8 cellular contexts compared by ENCODE assay signal in genomic region chr19:54430306-54431254, GRCh38. TPM values are rescaled to one million over a fixed set of nuclear protein-coding genes. Genes with fewer than 3 reads are reported as not detected.
DNase-seq lines count a peak whose midpoint lies in the region; ATAC-seq, FAIRE-seq and TF ChIP-seq lines count a peak whose summit lies in the region.

No MANE protein-coding gene starts in this region.

- H3K27ac ChIP-seq in caudate nucleus (ENCODE audit: low read depth, low read length) (peak overlapping the region; percentile 87), HepG2 (ENCODE audit: extremely low read length, insufficient read depth, low read length) (no peak overlapping the region)

- TF ChIP-seq RAD21 in HepG2 (CRISPR knock-in tag; IDR thresholded peaks at IDR 0.05) = no peak

- no peaks in the 10 kb centered on the region; a peak in 1 of 5 replicates for H3K27me3 ChIP-seq in HepG2 (ENCODE audit: control insufficient read depth in 1 of 2, insufficient read depth in 2 of 2, low read length in 2 of 2)

- no peaks in the 10 kb centered on the region for H4K20me1 ChIP-seq in HepG2 (ENCODE audit: insufficient read depth, low read length)

- H2AFZ ChIP-seq in HepG2 (ENCODE audit: low read length) = no peak overlapping the region

- in situ Hi-C loops in HepG2 (cut with HindIII; ENCODE audit: extremely low pct_ligation_motif_present, low pct_unique_long_range_greater_than_20kb) = no loop called here

- H3K4me1 ChIP-seq in HepG2 (ENCODE audit: insufficient read depth, low read length) = no peaks in the 10 kb centered on the region

- no peak overlapping the region for H3K4me3 ChIP-seq in HepG2 (replicated peaks in 1 of 3; ENCODE audit: insufficient read depth in 1 of 3, low read depth in 2 of 3, low read length in 3 of 3)

- no peaks in the 10 kb centered on the region for H3K9me3 ChIP-seq in HepG2 (ENCODE audit: low read length)

- no TSS peak for BruUV-seq in HepG2 (replicated peaks; lab: Mats Ljungman, UMichigan)

- no peak; a peak in 1 of 4 replicates for TF ChIP-seq POLR2A in HepG2 (IDR thresholded peaks at IDR 0.05; ENCODE audit: insufficient read depth in 1 of 2, low read depth in 2 of 2, low read length in 2 of 2)

- intact Hi-C loops in HepG2 (cut with micrococcal nuclease; ENCODE audit: unreplicated experiment) = no loop called here

- no peak overlapping the region for H3K9ac ChIP-seq in HepG2 (ENCODE audit: insufficient read depth, low read depth, low read length)

- WGBS in HepG2 (ENCODE audit: low lambda C conversion rate) = 77% methylated on average over 22 of the region's 43 CpGs

- peak; percentile 17 for ATAC-seq in HepG2

- H3K36me3 ChIP-seq in HepG2 (replicated peaks in 1 of 2; ENCODE audit: control insufficient read depth in 1 of 2, insufficient read depth in 2 of 2, low read length in 2 of 2) = no peaks in the 10 kb centered on the region

- CTCF ChIA-PET in HepG2 (lab: Yijun Ruan, JAX; ENCODE audit: low intra/inter-chr PET ratio, low total read pairs) = no interaction called here

- POLR2A ChIA-PET in HepG2 (lab: Yijun Ruan, JAX) = interaction anchor here (0.7 to 3.9 kb wide), 3 partner anchors 9 to 18 kb away, joined by 3 to 41 read pairs (median 3); partner anchors contain the start of gene LENG8

- no peaks in the 10 kb centered on the region for H3K79me2 ChIP-seq in HepG2 (ENCODE audit: insufficient read depth, low read length)

- peak; percentile 37 for TF ChIP-seq CTCF in HepG2 (CRISPR knock-in tag; IDR thresholded peaks at IDR 0.05)

- peak; percentile 25 to 39 for DNase-seq in activated CD4-positive, alpha-beta T cell treated with anti-CD3 and anti-CD28 coated beads for 24 hours (ENCODE audit: low read depth in 2 of 2)
- DNase-seq in activated CD4-positive, alpha-beta T cell treated with anti-CD3 and anti-CD28 coated beads for 1 hour = no peak
- DNase-seq in T follicular helper cell (ENCODE audit: low read depth) (peak; percentile 30), caudate nucleus (lab: John Stamatoyannopoulos, UW) (peak in 48 of 61 donors; percentile 14 to 82 (median 54)), HepG2 (ENCODE audit: low spot score) (no peak), NCI-H2171 treated with DMSO at 0.1 percent for 48 hours (lab: John Stamatoyannopoulos, UW) (no peak), ureter (ENCODE audit: low spot score) (no peak)
- peak; percentile 41 to 47 for DNase-seq in stimulated activated CD8-positive, alpha-beta memory T cell treated with anti-CD3 and anti-CD28 coated beads, Interleukin-2, amount 100 ng/mL, for 48 hours (ENCODE audit: low read depth in 2 of 2)

- no peak overlapping the region for H3K4me2 ChIP-seq in HepG2 (ENCODE audit: low read depth, low read length)

- FAIRE-seq in HepG2 (lab: Jason Lieb, UNC) = no peak

- no peak for TF ChIP-seq EP300 in HepG2 (IDR thresholded peaks at IDR 0.05; ENCODE audit: low read depth in 2 of 2, low read length in 2 of 2)
- no peak for TF ChIP-seq EP300 in HepG2 (CRISPR knock-in tag; IDR thresholded peaks at IDR 0.05; ENCODE audit: borderline replicate concordance)

RNA-seq across cellular contexts. Expression of gene TTYH1, which starts 15.3 kb away (rescaled TPM):
- total RNA-seq in HepG2 (2016; rRNA removed; fragmentation: Illumina TruSeq; extraction: Trizol) = 10.6 and 19.9 TPM in 2 replicates
- 24.8 and 26.4 TPM in 2 replicates for total RNA-seq in HepG2 (2016; cell fraction: cytosol; rRNA removed; fragmentation: Illumina TruSeq; extraction: Trizol; ENCODE audit: low read depth)
- 9.4 and 21.3 TPM in 2 replicates for total RNA-seq in HepG2 (2016; cell fraction: insoluble cytoplasmic fraction; rRNA removed; fragmentation: Illumina TruSeq; extraction: Trizol)
- 27.7 and 30.4 TPM in 2 replicates for total RNA-seq in HepG2 (2016; cell fraction: membrane; rRNA removed; fragmentation: Illumina TruSeq; extraction: Trizol)
- 16.5 and 20.3 TPM in 2 replicates for total RNA-seq in HepG2 (2016; cell fraction: nucleus; rRNA removed; fragmentation: Illumina TruSeq; extraction: Trizol)
- 6.9 and 8.9 TPM in 2 replicates for polyA plus RNA-seq in HepG2 (2011; rRNA removed)
- 7.0 and 10.7 TPM in 2 replicates for polyA plus RNA-seq in HepG2 (2011; cell fraction: cytosol; rRNA removed)
- polyA plus RNA-seq in HepG2 (2011; cell fraction: nucleus; rRNA removed) = 13.2 and 17.7 TPM in 2 replicates
- polyA plus RNA-seq in HepG2 (2012) = 4.1 and 6.2 TPM in 2 replicates
- 27.2 and 29.7 TPM in 2 replicates for polyA plus RNA-seq in HepG2 (2016; cell fraction: cytosol; fragmentation: Illumina TruSeq; extraction: Trizol; ENCODE audit: low read depth)
- polyA plus RNA-seq in HepG2 (2016; cell fraction: insoluble cytoplasmic fraction; fragmentation: Illumina TruSeq; extraction: Trizol; ENCODE audit: low read depth) = 11.5 and 12.2 TPM in 2 replicates
- 29.0 and 29.3 TPM in 2 replicates for polyA plus RNA-seq in HepG2 (2016; cell fraction: membrane; fragmentation: Illumina TruSeq; extraction: Trizol; ENCODE audit: low read depth)
- 34.6 and 38.5 TPM in 2 replicates for polyA plus RNA-seq in HepG2 (2016; cell fraction: nucleus; fragmentation: Illumina TruSeq; extraction: Trizol; ENCODE audit: insufficient read depth, low read depth)
- 15.4 TPM in 1 of 2 replicates, not detected in the other for polyA minus RNA-seq in HepG2 (2011; rRNA and poly(A)+ RNA removed; ENCODE audit: low replicate concordance)
- polyA minus RNA-seq in HepG2 (2011; cell fraction: cytosol; rRNA and poly(A)+ RNA removed) = 6.2 and 9.2 TPM in 2 replicates
- 2.6 and 3.9 TPM in 2 replicates for polyA minus RNA-seq in HepG2 (2011; cell fraction: nucleus; rRNA and poly(A)+ RNA removed)
- 2.7 TPM for total RNA-seq in ureter

RNA-seq across cellular contexts. Expression of gene LENG8, which starts 18.4 kb away (rescaled TPM):
- total RNA-seq in HepG2 (2016; rRNA removed; fragmentation: Illumina TruSeq; extraction: Trizol) (5.8 and 14.3 TPM in 2 replicates), ureter (269 TPM)
- total RNA-seq in HepG2 (2016; cell fraction: cytosol; rRNA removed; fragmentation: Illumina TruSeq; extraction: Trizol; ENCODE audit: low read depth) = 1.1 and 2.1 TPM in 2 replicates
- 4.7 and 13.0 TPM in 2 replicates for total RNA-seq in HepG2 (2016; cell fraction: insoluble cytoplasmic fraction; rRNA removed; fragmentation: Illumina TruSeq; extraction: Trizol)
- 4.0 TPM in 2 replicates for total RNA-seq in HepG2 (2016; cell fraction: membrane; rRNA removed; fragmentation: Illumina TruSeq; extraction: Trizol)
- 28.1 and 29.6 TPM in 2 replicates for total RNA-seq in HepG2 (2016; cell fraction: nucleus; rRNA removed; fragmentation: Illumina TruSeq; extraction: Trizol)
- polyA plus RNA-seq in HepG2 (2011; rRNA removed) = 38.3 and 41.9 TPM in 2 replicates
- 3.2 and 6.8 TPM in 2 replicates for polyA plus RNA-seq in HepG2 (2011; cell fraction: cytosol; rRNA removed)
- polyA plus RNA-seq in HepG2 (2011; cell fraction: nucleus; rRNA removed) = 519 and 637 TPM in 2 replicates
- 46.6 and 63.0 TPM in 2 replicates for polyA plus RNA-seq in HepG2 (2012)
- 0.46 and 0.71 TPM in 2 replicates for polyA plus RNA-seq in HepG2 (2016; cell fraction: cytosol; fragmentation: Illumina TruSeq; extraction: Trizol; ENCODE audit: low read depth)
- 5.1 and 9.7 TPM in 2 replicates for polyA plus RNA-seq in HepG2 (2016; cell fraction: insoluble cytoplasmic fraction; fragmentation: Illumina TruSeq; extraction: Trizol; ENCODE audit: low read depth)
- polyA plus RNA-seq in HepG2 (2016; cell fraction: membrane; fragmentation: Illumina TruSeq; extraction: Trizol; ENCODE audit: low read depth) = 1.5 and 2.8 TPM in 2 replicates
- 151 and 199 TPM in 2 replicates for polyA plus RNA-seq in HepG2 (2016; cell fraction: nucleus; fragmentation: Illumina TruSeq; extraction: Trizol; ENCODE audit: insufficient read depth, low read depth)
- polyA minus RNA-seq in HepG2 (2011; rRNA and poly(A)+ RNA removed; ENCODE audit: low replicate concordance) = 27.1 and 40.7 TPM in 2 replicates
- polyA minus RNA-seq in HepG2 (2011; cell fraction: cytosol; rRNA and poly(A)+ RNA removed) = 10.7 and 13.3 TPM in 2 replicates
- polyA minus RNA-seq in HepG2 (2011; cell fraction: nucleus; rRNA and poly(A)+ RNA removed) = 60.4 and 69.7 TPM in 2 replicates

RNA-seq across cellular contexts. Expression of gene LENG9, which starts 33.0 kb away (rescaled TPM):
- total RNA-seq in HepG2 (2016; rRNA removed; fragmentation: Illumina TruSeq; extraction: Trizol) (1.5 and 2.9 TPM in 2 replicates), ureter (10.2 TPM)
- 0.88 and 1.1 TPM in 2 replicates for total RNA-seq in HepG2 (2016; cell fraction: cytosol; rRNA removed; fragmentation: Illumina TruSeq; extraction: Trizol; ENCODE audit: low read depth)
- total RNA-seq in HepG2 (2016; cell fraction: insoluble cytoplasmic fraction; rRNA removed; fragmentation: Illumina TruSeq; extraction: Trizol) = 1.8 and 2.6 TPM in 2 replicates
- 1.8 and 2.1 TPM in 2 replicates for total RNA-seq in HepG2 (2016; cell fraction: membrane; rRNA removed; fragmentation: Illumina TruSeq; extraction: Trizol)
- 1.9 and 2.7 TPM in 2 replicates for total RNA-seq in HepG2 (2016; cell fraction: nucleus; rRNA removed; fragmentation: Illumina TruSeq; extraction: Trizol)
- polyA plus RNA-seq in HepG2 (2011; rRNA removed) = 0.75 and 1.2 TPM in 2 replicates
- 0.86 and 1.8 TPM in 2 replicates for polyA plus RNA-seq in HepG2 (2011; cell fraction: cytosol; rRNA removed)
- 1.7 TPM in 2 replicates for polyA plus RNA-seq in HepG2 (2011; cell fraction: nucleus; rRNA removed)
- 1.5 and 1.8 TPM in 2 replicates for polyA plus RNA-seq in HepG2 (2012)
- 0.32 and 0.38 TPM in 2 replicates for polyA plus RNA-seq in HepG2 (2016; cell fraction: cytosol; fragmentation: Illumina TruSeq; extraction: Trizol; ENCODE audit: low read depth)
- polyA plus RNA-seq in HepG2 (2016; cell fraction: insoluble cytoplasmic fraction; fragmentation: Illumina TruSeq; extraction: Trizol; ENCODE audit: low read depth) = 1.4 and 1.5 TPM in 2 replicates
- polyA plus RNA-seq in HepG2 (2016; cell fraction: membrane; fragmentation: Illumina TruSeq; extraction: Trizol; ENCODE audit: low read depth) = 0.65 and 1.0 TPM in 2 replicates
- polyA plus RNA-seq in HepG2 (2016; cell fraction: nucleus; fragmentation: Illumina TruSeq; extraction: Trizol; ENCODE audit: insufficient read depth, low read depth) = 0.95 and 1.2 TPM in 2 replicates
- 5.7 and 6.2 TPM in 2 replicates for polyA minus RNA-seq in HepG2 (2011; rRNA and poly(A)+ RNA removed; ENCODE audit: low replicate concordance)
- 3.4 and 3.7 TPM in 2 replicates for polyA minus RNA-seq in HepG2 (2011; cell fraction: cytosol; rRNA and poly(A)+ RNA removed)
- polyA minus RNA-seq in HepG2 (2011; cell fraction: nucleus; rRNA and poly(A)+ RNA removed) = 2.7 and 3.9 TPM in 2 replicates

RNA-seq across cellular contexts. Expression of gene CDC42EP5, which starts 42.5 kb away (rescaled TPM):
- 0.83 and 1.6 TPM in 2 replicates for total RNA-seq in HepG2 (2016; rRNA removed; fragmentation: Illumina TruSeq; extraction: Trizol)
- 1.4 and 3.2 TPM in 2 replicates for total RNA-seq in HepG2 (2016; cell fraction: cytosol; rRNA removed; fragmentation: Illumina TruSeq; extraction: Trizol; ENCODE audit: low read depth)
- 1.00 and 1.6 TPM in 2 replicates for total RNA-seq in HepG2 (2016; cell fraction: insoluble cytoplasmic fraction; rRNA removed; fragmentation: Illumina TruSeq; extraction: Trizol)
- 1.4 and 1.9 TPM in 2 replicates for total RNA-seq in HepG2 (2016; cell fraction: membrane; rRNA removed; fragmentation: Illumina TruSeq; extraction: Trizol)
- not detected in 2 replicates for total RNA-seq in HepG2 (2016; cell fraction: nucleus; rRNA removed; fragmentation: Illumina TruSeq; extraction: Trizol)
- polyA plus RNA-seq in HepG2 (2011; rRNA removed) = 0.34 and 0.41 TPM in 2 replicates
- polyA plus RNA-seq in HepG2 (2011; cell fraction: cytosol; rRNA removed) = 0.37 and 0.90 TPM in 2 replicates
- polyA plus RNA-seq in HepG2 (2011; cell fraction: nucleus; rRNA removed) = 0.35 and 0.56 TPM in 2 replicates
- 0.92 and 0.97 TPM in 2 replicates for polyA plus RNA-seq in HepG2 (2012)
- polyA plus RNA-seq in HepG2 (2016; cell fraction: cytosol; fragmentation: Illumina TruSeq; extraction: Trizol; ENCODE audit: low read depth) = 2.2 and 4.1 TPM in 2 replicates
- 2.3 and 3.1 TPM in 2 replicates for polyA plus RNA-seq in HepG2 (2016; cell fraction: insoluble cytoplasmic fraction; fragmentation: Illumina TruSeq; extraction: Trizol; ENCODE audit: low read depth)
- 4.7 and 5.9 TPM in 2 replicates for polyA plus RNA-seq in HepG2 (2016; cell fraction: membrane; fragmentation: Illumina TruSeq; extraction: Trizol; ENCODE audit: low read depth)
- 1.2 and 2.4 TPM in 2 replicates for polyA plus RNA-seq in HepG2 (2016; cell fraction: nucleus; fragmentation: Illumina TruSeq; extraction: Trizol; ENCODE audit: insufficient read depth, low read depth)
- polyA minus RNA-seq in HepG2 (2011; rRNA and poly(A)+ RNA removed; ENCODE audit: low replicate concordance) = 0.54 TPM in 1 of 2 replicates, not detected in the other
- 0.79 TPM in 1 of 2 replicates, not detected in the other for polyA minus RNA-seq in HepG2 (2011; cell fraction: cytosol; rRNA and poly(A)+ RNA removed)
- polyA minus RNA-seq in HepG2 (2011; cell fraction: nucleus; rRNA and poly(A)+ RNA removed) = not detected in 2 replicates
- 77.0 TPM for total RNA-seq in ureter

Comparison
In these comparisons a context has a peak if more than half of its experiments do, and no peak if none do; other contexts are left out.
1. DNase-seq: peak in activated CD4-positive, alpha-beta T cell treated with anti-CD3 and anti-CD28 coated beads for 24 hours (2 of 2), T follicular helper cell (single experiment), caudate nucleus (48 of 61) and stimulated activated CD8-positive, alpha-beta memory T cell treated with anti-CD3 and anti-CD28 coated beads, Interleukin-2, amount 100 ng/mL, for 48 hours (2 of 2); none in activated CD4-positive, alpha-beta T cell treated with anti-CD3 and anti-CD28 coated beads for 1 hour (single experiment), HepG2 (single experiment), NCI-H2171 treated with DMSO at 0.1 percent for 48 hours (single experiment) and ureter (single experiment).